In genomic region chr17:45162022-45162687, GRCh38 we compare ENCODE assay signal across 8 cellular contexts. TPM values are rescaled to one million over a fixed set of nuclear protein-coding genes. Genes with fewer than 3 reads are reported as not detected.
DNase-seq lines count a peak whose midpoint lies in the region; ATAC-seq and TF ChIP-seq lines count a peak whose summit lies in the region.

No MANE protein-coding gene starts in this region.

- WGBS in body of pancreas, 2 donors: 32 to 45% methylated on average over 7 to 9 of the region's 9 CpGs
- WGBS in thymus: 73% methylated on average over 9 of the region's 9 CpGs

- H3K4me3 Mint-ChIP-seq in activated CD4-positive, alpha-beta T cell treated with anti-CD3 and anti-CD28 coated beads for 36 hours: peak overlapping the region; percentile 96

- H3K27ac ChIP-seq in body of pancreas (peak overlapping the region in 3 of 4 donors; percentile 38 to 78 (median 63)), thymus (ENCODE audit: low read depth) (peak overlapping the region; percentile 82)

- peaks cover 24% of the 10 kb centered on the region for H3K4me1 Mint-ChIP-seq in activated CD4-positive, alpha-beta T cell treated with anti-CD3 and anti-CD28 coated beads for 36 hours

- H3K9me3 ChIP-seq in body of pancreas: no peaks in the 10 kb centered on the region
- H3K9me3 ChIP-seq in thymus (ENCODE audit: control insufficient read depth): no peaks in the 10 kb centered on the region

- H3K4me1 ChIP-seq in body of pancreas (peaks cover 43% of the 10 kb centered on the region), thymus (ENCODE audit: control insufficient read depth, insufficient read depth, low read length) (peaks cover 16% of the 10 kb centered on the region)

- no peaks in the 10 kb centered on the region for H3K27me3 Mint-ChIP-seq in activated CD4-positive, alpha-beta T cell treated with anti-CD3 and anti-CD28 coated beads for 36 hours

- H3K27me3 ChIP-seq in body of pancreas (no peaks in the 10 kb centered on the region), thymus (ENCODE audit: control insufficient read depth, insufficient read depth) (no peaks in the 10 kb centered on the region)

- CTCF ChIA-PET in activated CD4-positive, alpha-beta T cell treated with anti-CD3 and anti-CD28 coated beads for 36 hours (lab: Charles Lee): interaction anchor here (0.5 to 9.5 kb wide), 9 partner anchors 10 to 155 kb away, joined by 3 to 139 read pairs (median 7); partner anchors contain the start of genes ACBD4, HEXIM1 and MAP3K14

- H3K36me3 ChIP-seq in body of pancreas (replicated peaks in 1 of 2; ENCODE audit: insufficient read depth in 1 of 2, low read depth in 2 of 2) (no peaks in the 10 kb centered on the region), thymus (ENCODE audit: control insufficient read depth, insufficient read depth) (no peaks in the 10 kb centered on the region)

- H3K27ac Mint-ChIP-seq in activated CD4-positive, alpha-beta T cell treated with anti-CD3 and anti-CD28 coated beads for 36 hours: peak overlapping the region; percentile 62

- DNase-seq in activated CD4-positive, alpha-beta T cell treated with anti-CD3 and anti-CD28 coated beads for 36 hours: no peak
- no peak for DNase-seq in activated CD4-positive, alpha-beta T cell treated with anti-CD3 and anti-CD28 coated beads for 4 hours
- DNase-seq in body of pancreas (peak in 3 of 4 donors; percentile 25 to 37 (median 27)), left lobe of liver (ENCODE audit: low spot score) (no peak), epidermal melanocyte (ENCODE audit: insufficient read length, low spot score) (no peak)

- ATAC-seq in activated CD4-positive, alpha-beta T cell treated with anti-CD3 and anti-CD28 coated beads for 36 hours: no peak
- ATAC-seq in body of pancreas (no peak), left lobe of liver (peak; percentile 3), GM19023 (IDR thresholded peaks at IDR 0.05; ENCODE audit: unreplicated experiment) (no peak), HG02840 (IDR thresholded peaks at IDR 0.05; ENCODE audit: low FRiP score, unreplicated experiment) (no peak)

- no peak for TF ChIP-seq CTCF in body of pancreas (IDR thresholded peaks at IDR 0.05)

- no peaks in the 10 kb centered on the region for H3K9me3 Mint-ChIP-seq in activated CD4-positive, alpha-beta T cell treated with anti-CD3 and anti-CD28 coated beads for 36 hours (ENCODE audit: low read depth)

- H3K36me3 Mint-ChIP-seq in activated CD4-positive, alpha-beta T cell treated with anti-CD3 and anti-CD28 coated beads for 36 hours (ENCODE audit: low read depth): peaks cover 23% of the 10 kb centered on the region

- no peak for TF ChIP-seq POLR2A in body of pancreas (IDR thresholded peaks at IDR 0.05)

- intact Hi-C loops in activated CD4-positive, alpha-beta T cell treated with anti-CD3 and anti-CD28 coated beads for 36 hours (cut with DNase I, micrococcal nuclease): loop anchor here (5.0 kb wide), 2 partner anchors 35 to 1030 kb away; partner anchors contain the start of gene KANSL1 (in 1 of the 2)
- intact Hi-C loops in body of pancreas (cut with DNase I): no loop called here

- POLR2A ChIA-PET in activated CD4-positive, alpha-beta T cell treated with anti-CD3 and anti-CD28 coated beads for 36 hours (lab: Charles Lee): interaction anchor here (0.7 to 5.8 kb wide), 10 partner anchors 9 to 150 kb away, joined by 3 to 247 read pairs (median 6); partner anchors contain the start of genes HEXIM1 and NMT1

- H3K4me3 ChIP-seq in body of pancreas (no peak overlapping the region), thymus (ENCODE audit: low read length) (peak overlapping the region; percentile 96)

RNA-seq across cellular contexts. Expression of gene HEXIM2, which starts 0.5 kb away (rescaled TPM):
- total RNA-seq in activated CD4-positive, alpha-beta T cell treated with anti-CD3 and anti-CD28 coated beads for 36 hours: 1 to 10 TPM; 3.9 to 4.6 TPM
- total RNA-seq in body of pancreas (10 to 100 TPM in 1 of 2 donors, 1 to 10 TPM in 1; 5.9 to 10.1 TPM), left lobe of liver (14.2 TPM)
- polyA plus RNA-seq in thymus: 9.6 TPM

RNA-seq across cellular contexts. Expression of gene HEXIM1, which starts 13.9 kb away (rescaled TPM):
- 10 to 100 TPM; 27.1 to 27.3 TPM for total RNA-seq in activated CD4-positive, alpha-beta T cell treated with anti-CD3 and anti-CD28 coated beads for 36 hours
- 10 to 100 TPM; 13.8 to 15.3 TPM for total RNA-seq in body of pancreas
- 29.3 TPM for total RNA-seq in left lobe of liver
- polyA plus RNA-seq in thymus: 33.9 TPM

RNA-seq across cellular contexts. Expression of gene ACBD4, which starts 26.7 kb away (rescaled TPM):
- total RNA-seq in activated CD4-positive, alpha-beta T cell treated with anti-CD3 and anti-CD28 coated beads for 36 hours: 10 to 100 TPM; 12.7 to 13.4 TPM
- 10 to 100 TPM; 20.8 to 21.1 TPM for total RNA-seq in body of pancreas
- total RNA-seq in left lobe of liver: 90.3 TPM
- polyA plus RNA-seq in thymus: 26.5 TPM

RNA-seq across cellular contexts. Expression of gene PLCD3, which starts 29.8 kb away (rescaled TPM):
- total RNA-seq in activated CD4-positive, alpha-beta T cell treated with anti-CD3 and anti-CD28 coated beads for 36 hours: 1 to 10 TPM; 2.9 to 3.4 TPM
- total RNA-seq in body of pancreas (10 to 100 TPM in 1 of 2 donors, 1 to 10 TPM in 1; 5.4 to 23.4 TPM), left lobe of liver (3.4 TPM)
- 9.1 TPM for polyA plus RNA-seq in thymus

RNA-seq across cellular contexts. Expression of gene FMNL1, which starts 59.5 kb away (rescaled TPM):
- 100 to 1,000 TPM; 268 to 295 TPM for total RNA-seq in activated CD4-positive, alpha-beta T cell treated with anti-CD3 and anti-CD28 coated beads for 36 hours
- total RNA-seq in body of pancreas (1 to 10 TPM; 4.0 to 5.2 TPM), left lobe of liver (3.4 TPM)
- 79.5 TPM for polyA plus RNA-seq in thymus

Comparison
In these comparisons a context has a peak if more than half of its experiments do, and no peak if none do; other contexts are left out.
1. DNase-seq: peak in body of pancreas (3 of 4); none in activated CD4-positive, alpha-beta T cell treated with anti-CD3 and anti-CD28 coated beads for 36 hours (single experiment), activated CD4-positive, alpha-beta T cell treated with anti-CD3 and anti-CD28 coated beads for 4 hours (0 of 2), left lobe of liver (single experiment) and epidermal melanocyte (single experiment).